Comparison of ENCODE assay signal across 2 cellular contexts in the genomic region with DNA sequence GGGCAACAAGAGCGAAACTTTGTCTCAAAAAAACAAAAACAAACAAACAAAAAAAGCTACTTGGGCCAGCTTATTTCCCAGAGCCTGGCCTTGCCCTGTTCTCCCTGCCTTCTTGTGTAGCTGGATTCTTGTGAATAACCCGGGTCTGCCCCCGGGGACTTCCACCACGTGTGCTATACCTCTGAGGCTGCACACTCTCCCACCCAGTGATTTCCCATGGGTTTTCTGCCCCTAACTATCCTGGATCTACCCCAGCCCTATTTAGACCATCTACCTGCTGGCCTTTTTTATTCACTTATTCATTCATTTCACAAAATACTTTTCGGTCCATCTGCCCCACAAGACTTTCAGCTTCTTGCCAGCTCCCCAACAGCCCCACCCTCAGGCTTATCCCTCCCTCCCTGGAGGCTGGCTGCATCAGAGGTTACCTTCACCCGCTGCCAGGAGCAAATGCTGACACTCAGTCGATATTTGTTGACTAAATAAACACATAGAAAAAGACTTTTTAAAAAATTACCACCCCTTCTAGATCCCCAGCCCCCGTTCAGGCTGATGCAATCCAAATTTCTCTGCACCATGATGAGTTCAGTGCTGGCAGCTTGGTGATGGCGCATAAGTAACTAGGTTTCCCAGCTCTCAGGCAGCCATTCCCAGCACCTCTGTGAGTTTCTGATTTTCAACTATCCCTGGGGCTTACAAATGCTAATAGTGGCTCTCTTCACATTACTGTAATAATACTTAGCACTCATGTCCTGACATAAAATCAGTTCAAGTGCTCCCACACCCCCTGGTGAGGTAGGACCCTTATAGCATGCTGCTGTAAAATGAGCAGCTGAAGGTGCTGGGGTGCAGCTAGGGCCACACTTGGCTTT.
TF ChIP-seq lines count a peak whose summit lies in the region.

No MANE protein-coding gene starts in this region.

TF ChIP-seq in A549, 52 proteins besides CTCF, POLR2A, EP300 and RAD21:
- no peak for TF ChIP-seq POLR2AphosphoS2 (conservative IDR thresholded peaks at IDR 0.05; ENCODE audit: low read length)
- TF ChIP-seq EHF (CRISPR knock-in tag; IDR thresholded peaks at IDR 0.05) = no peak
- TF ChIP-seq FOSL2 (IDR thresholded peaks at IDR 0.05) = no peak
- no peak for TF ChIP-seq FOSL2 (CRISPR knock-in tag; IDR thresholded peaks at IDR 0.05)
- TF ChIP-seq, protein P1, sequence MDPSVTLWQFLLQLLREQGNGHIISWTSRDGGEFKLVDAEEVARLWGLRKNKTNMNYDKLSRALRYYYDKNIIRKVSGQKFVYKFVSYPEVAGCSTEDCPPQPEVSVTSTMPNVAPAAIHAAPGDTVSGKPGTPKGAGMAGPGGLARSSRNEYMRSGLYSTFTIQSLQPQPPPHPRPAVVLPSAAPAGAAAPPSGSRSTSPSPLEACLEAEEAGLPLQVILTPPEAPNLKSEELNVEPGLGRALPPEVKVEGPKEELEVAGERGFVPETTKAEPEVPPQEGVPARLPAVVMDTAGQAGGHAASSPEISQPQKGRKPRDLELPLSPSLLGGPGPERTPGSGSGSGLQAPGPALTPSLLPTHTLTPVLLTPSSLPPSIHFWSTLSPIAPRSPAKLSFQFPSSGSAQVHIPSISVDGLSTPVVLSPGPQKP (IDR thresholded peaks at IDR 0.05; ENCODE audit: low read depth, low read length) = no peak
- no peak for TF ChIP-seq ZFP36 (IDR thresholded peaks at IDR 0.05; ENCODE audit: borderline replicate concordance, partially characterized antibody)

TF ChIP-seq in GM23338, 12 proteins besides CTCF, POLR2A, EP300 and RAD21:
- TF ChIP-seq JUNB (IDR thresholded peaks at IDR 0.05; ENCODE audit: unreplicated experiment) (no peak), CREB1 (CRISPR knock-in tag; IDR thresholded peaks at IDR 0.05; ENCODE audit: low read depth) (no peak), EZH2phosphoT487 (IDR thresholded peaks at IDR 0.05; ENCODE audit: unreplicated experiment) (no peak), STAT1 (IDR thresholded peaks at IDR 0.05; ENCODE audit: unreplicated experiment) (no peak), POLR2AphosphoS5 (IDR thresholded peaks at IDR 0.05; ENCODE audit: low read depth) (no peak), NANOG (IDR thresholded peaks at IDR 0.05; ENCODE audit: borderline replicate concordance) (no peak)
- TF ChIP-seq, protein P2, sequence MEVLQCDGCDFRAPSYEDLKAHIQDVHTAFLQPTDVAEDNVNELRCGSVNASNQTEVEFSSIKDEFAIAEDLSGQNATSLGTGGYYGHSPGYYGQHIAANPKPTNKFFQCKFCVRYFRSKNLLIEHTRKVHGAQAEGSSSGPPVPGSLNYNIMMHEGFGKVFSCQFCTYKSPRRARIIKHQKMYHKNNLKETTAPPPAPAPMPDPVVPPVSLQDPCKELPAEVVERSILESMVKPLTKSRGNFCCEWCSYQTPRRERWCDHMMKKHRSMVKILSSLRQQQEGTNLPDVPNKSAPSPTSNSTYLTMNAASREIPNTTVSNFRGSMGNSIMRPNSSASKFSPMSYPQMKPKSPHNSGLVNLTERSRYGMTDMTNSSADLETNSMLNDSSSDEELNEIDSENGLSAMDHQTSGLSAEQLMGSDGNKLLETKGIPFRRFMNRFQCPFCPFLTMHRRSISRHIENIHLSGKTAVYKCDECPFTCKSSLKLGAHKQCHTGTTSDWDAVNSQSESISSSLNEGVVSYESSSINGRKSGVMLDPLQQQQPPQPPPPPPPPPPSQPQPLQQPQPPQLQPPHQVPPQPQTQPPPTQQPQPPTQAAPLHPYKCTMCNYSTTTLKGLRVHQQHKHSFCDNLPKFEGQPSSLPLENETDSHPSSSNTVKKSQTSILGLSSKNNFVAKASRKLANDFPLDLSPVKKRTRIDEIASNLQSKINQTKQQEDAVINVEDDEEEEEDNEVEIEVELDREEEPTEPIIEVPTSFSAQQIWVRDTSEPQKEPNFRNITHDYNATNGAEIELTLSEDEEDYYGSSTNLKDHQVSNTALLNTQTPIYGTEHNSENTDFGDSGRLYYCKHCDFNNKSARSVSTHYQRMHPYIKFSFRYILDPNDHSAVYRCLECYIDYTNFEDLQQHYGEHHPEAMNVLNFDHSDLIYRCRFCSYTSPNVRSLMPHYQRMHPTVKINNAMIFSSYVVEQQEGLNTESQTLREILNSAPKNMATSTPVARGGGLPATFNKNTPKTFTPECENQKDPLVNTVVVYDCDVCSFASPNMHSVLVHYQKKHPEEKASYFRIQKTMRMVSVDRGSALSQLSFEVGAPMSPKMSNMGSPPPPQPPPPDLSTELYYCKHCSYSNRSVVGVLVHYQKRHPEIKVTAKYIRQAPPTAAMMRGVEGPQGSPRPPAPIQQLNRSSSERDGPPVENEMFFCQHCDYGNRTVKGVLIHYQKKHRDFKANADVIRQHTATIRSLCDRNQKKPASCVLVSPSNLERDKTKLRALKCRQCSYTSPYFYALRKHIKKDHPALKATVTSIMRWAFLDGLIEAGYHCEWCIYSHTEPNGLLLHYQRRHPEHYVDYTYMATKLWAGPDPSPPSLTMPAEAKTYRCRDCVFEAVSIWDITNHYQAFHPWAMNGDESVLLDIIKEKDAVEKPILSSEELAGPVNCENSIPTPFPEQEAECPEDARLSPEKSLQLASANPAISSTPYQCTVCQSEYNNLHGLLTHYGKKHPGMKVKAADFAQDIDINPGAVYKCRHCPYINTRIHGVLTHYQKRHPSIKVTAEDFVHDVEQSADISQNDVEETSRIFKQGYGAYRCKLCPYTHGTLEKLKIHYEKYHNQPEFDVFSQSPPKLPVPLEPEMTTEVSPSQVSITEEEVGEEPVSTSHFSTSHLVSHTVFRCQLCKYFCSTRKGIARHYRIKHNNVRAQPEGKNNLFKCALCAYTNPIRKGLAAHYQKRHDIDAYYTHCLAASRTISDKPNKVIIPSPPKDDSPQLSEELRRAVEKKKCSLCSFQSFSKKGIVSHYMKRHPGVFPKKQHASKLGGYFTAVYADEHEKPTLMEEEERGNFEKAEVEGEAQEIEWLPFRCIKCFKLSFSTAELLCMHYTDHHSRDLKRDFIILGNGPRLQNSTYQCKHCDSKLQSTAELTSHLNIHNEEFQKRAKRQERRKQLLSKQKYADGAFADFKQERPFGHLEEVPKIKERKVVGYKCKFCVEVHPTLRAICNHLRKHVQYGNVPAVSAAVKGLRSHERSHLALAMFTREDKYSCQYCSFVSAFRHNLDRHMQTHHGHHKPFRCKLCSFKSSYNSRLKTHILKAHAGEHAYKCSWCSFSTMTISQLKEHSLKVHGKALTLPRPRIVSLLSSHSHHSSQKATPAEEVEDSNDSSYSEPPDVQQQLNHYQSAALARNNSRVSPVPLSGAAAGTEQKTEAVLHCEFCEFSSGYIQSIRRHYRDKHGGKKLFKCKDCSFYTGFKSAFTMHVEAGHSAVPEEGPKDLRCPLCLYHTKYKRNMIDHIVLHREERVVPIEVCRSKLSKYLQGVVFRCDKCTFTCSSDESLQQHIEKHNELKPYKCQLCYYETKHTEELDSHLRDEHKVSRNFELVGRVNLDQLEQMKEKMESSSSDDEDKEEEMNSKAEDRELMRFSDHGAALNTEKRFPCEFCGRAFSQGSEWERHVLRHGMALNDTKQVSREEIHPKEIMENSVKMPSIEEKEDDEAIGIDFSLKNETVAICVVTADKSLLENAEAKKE (CRISPR knock-in tag; IDR thresholded peaks at IDR 0.05) = no peak
- TF ChIP-seq, protein P3, sequence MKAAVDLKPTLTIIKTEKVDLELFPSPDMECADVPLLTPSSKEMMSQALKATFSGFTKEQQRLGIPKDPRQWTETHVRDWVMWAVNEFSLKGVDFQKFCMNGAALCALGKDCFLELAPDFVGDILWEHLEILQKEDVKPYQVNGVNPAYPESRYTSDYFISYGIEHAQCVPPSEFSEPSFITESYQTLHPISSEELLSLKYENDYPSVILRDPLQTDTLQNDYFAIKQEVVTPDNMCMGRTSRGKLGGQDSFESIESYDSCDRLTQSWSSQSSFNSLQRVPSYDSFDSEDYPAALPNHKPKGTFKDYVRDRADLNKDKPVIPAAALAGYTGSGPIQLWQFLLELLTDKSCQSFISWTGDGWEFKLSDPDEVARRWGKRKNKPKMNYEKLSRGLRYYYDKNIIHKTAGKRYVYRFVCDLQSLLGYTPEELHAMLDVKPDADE (IDR thresholded peaks at IDR 0.05) = no peak
- TF ChIP-seq, protein P4, sequence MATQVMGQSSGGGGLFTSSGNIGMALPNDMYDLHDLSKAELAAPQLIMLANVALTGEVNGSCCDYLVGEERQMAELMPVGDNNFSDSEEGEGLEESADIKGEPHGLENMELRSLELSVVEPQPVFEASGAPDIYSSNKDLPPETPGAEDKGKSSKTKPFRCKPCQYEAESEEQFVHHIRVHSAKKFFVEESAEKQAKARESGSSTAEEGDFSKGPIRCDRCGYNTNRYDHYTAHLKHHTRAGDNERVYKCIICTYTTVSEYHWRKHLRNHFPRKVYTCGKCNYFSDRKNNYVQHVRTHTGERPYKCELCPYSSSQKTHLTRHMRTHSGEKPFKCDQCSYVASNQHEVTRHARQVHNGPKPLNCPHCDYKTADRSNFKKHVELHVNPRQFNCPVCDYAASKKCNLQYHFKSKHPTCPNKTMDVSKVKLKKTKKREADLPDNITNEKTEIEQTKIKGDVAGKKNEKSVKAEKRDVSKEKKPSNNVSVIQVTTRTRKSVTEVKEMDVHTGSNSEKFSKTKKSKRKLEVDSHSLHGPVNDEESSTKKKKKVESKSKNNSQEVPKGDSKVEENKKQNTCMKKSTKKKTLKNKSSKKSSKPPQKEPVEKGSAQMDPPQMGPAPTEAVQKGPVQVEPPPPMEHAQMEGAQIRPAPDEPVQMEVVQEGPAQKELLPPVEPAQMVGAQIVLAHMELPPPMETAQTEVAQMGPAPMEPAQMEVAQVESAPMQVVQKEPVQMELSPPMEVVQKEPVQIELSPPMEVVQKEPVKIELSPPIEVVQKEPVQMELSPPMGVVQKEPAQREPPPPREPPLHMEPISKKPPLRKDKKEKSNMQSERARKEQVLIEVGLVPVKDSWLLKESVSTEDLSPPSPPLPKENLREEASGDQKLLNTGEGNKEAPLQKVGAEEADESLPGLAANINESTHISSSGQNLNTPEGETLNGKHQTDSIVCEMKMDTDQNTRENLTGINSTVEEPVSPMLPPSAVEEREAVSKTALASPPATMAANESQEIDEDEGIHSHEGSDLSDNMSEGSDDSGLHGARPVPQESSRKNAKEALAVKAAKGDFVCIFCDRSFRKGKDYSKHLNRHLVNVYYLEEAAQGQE (IDR thresholded peaks at IDR 0.05; ENCODE audit: unreplicated experiment) = no peak
